In genomic region chr2:218607436-218608115, GRCh38 we compare ENCODE assay signal across 8 cellular contexts. TPM values are rescaled to one million over a fixed set of nuclear protein-coding genes. Genes with fewer than 3 reads are reported as not detected.
A peak's percentile ranks its signal among the peaks of the same experiment; 100 is the strongest.
DNase-seq lines count a peak whose midpoint lies in the region; ATAC-seq and TF ChIP-seq lines count a peak whose summit lies in the region.

TSS of gene PLCD4 (plus strand) at chr2:218607899. CDS start at chr2:218615740, 7,841 bp downstream.

- CTCF ChIA-PET in OCI-LY7 (lab: Charles Lee; ENCODE audit: unreplicated experiment), result interaction anchor here (1.1 kb wide), 1 partner anchor 9 kb away, joined by 3 read pairs; no protein-coding TSS in a partner anchor

- H4K20me1 ChIP-seq in OCI-LY7 (ENCODE audit: insufficient read depth, low read length), result no peaks in the 10 kb centered on the region

- peaks cover 0 to 8% of the 10 kb centered on the region in 2 donors for H3K36me3 ChIP-seq in psoas muscle (ENCODE audit: insufficient read depth in 1 of 2, low read depth in 1 of 2)
- H3K36me3 ChIP-seq in OCI-LY7 (ENCODE audit: insufficient read depth, low read length), result no peaks in the 10 kb centered on the region

- H3K9me3 ChIP-seq in psoas muscle (no peaks in the 10 kb centered on the region), OCI-LY7 (ENCODE audit: low read length) (no peaks in the 10 kb centered on the region)

- no peak within 1 kb of the TSS for H2AFZ ChIP-seq in OCI-LY7 (ENCODE audit: low read length)

- H3K27ac ChIP-seq in psoas muscle, result peak within 1 kb of the TSS; percentile 75
- no peak within 1 kb of the TSS for H3K27ac ChIP-seq in OCI-LY7 (ENCODE audit: low read depth, low read length, poor library complexity, severe bottlenecking)

- in situ Hi-C loops in SK-MEL-5 (cut with HindIII; ENCODE audit: low pct_unique_long_range_greater_than_20kb, low sequenced_read_pairs), result no loop called here

- intact Hi-C loops in psoas muscle (cut with DNase I) (loop anchor here (5.0 kb wide), 2 partner anchors 35 to 50 kb away; partner anchors contain the start of genes BCS1L (in 1 of the 2) and ZNF142 (in 1 of the 2)), OCI-LY7 (cut with micrococcal nuclease; ENCODE audit: unreplicated experiment) (no loop called here)

- POLR2A ChIA-PET in OCI-LY7 (lab: Charles Lee), result interaction anchor here (0.6 to 1.7 kb wide), 4 partner anchors 9 to 90 kb away, joined by 4 to 5 read pairs (median 5); no protein-coding TSS in a partner anchor

- 2 to 4% (median 4%) methylated on average over 8 of the region's 8 CpGs for WGBS in psoas muscle, 3 donors

- H3K27me3 ChIP-seq in psoas muscle (ENCODE audit: insufficient read depth in 3 of 3, low read length in 2 of 3), result no peaks in the 10 kb centered on the region

- H3K9me2 ChIP-seq in OCI-LY7 (ENCODE audit: insufficient read depth, low read length), result no peaks in the 10 kb centered on the region

- peak; percentile 91 for DNase-seq in EH (ENCODE audit: low read depth)
- DNase-seq in SK-MEL-5 (ENCODE audit: low read depth, low spot score), result peak; percentile 49
- peak; percentile 90 to 94 for DNase-seq in foreskin fibroblast
- peak; percentile 38 to 75 for DNase-seq in psoas muscle
- DNase-seq in activated CD4-positive, CD25-positive, alpha-beta regulatory T cell (lab: John Stamatoyannopoulos, UW), result no peak
- no peak for DNase-seq in OCI-LY7 (ENCODE audit: low spot score)
- no peak for DNase-seq in activated CD4-positive, CD25-positive, alpha-beta regulatory T cell treated with anti-CD3 and anti-CD28 coated beads, Interleukin-2, amount 50 U/mL, for 72 hours

- no peak within 1 kb of the TSS for H3K4me2 ChIP-seq in OCI-LY7 (ENCODE audit: low read length)

- no TSS peak for BruUV-seq in OCI-LY7 (replicated peaks; lab: Mats Ljungman, UMichigan)

- H3K4me1 ChIP-seq in psoas muscle (peaks cover 51% of the 10 kb centered on the region), OCI-LY7 (ENCODE audit: insufficient read depth, low read length, poor library complexity, severe bottlenecking) (no peaks in the 10 kb centered on the region)

- ATAC-seq in psoas muscle, result peak; percentile 81 to 89 (median 86)
- ATAC-seq in HG02623 (IDR thresholded peaks at IDR 0.05; ENCODE audit: unreplicated experiment), result no peak

- no peaks in the 10 kb centered on the region for H3K79me2 ChIP-seq in OCI-LY7 (ENCODE audit: insufficient read depth, low read depth, low read length)

- H3K4me3 ChIP-seq in foreskin fibroblast (ENCODE audit: low read depth in 1 of 2, low read length in 2 of 2), result peak within 1 kb of the TSS; percentile 22 to 46
- peak within 1 kb of the TSS; percentile 70 for H3K4me3 ChIP-seq in psoas muscle
- no peak within 1 kb of the TSS for H3K4me3 ChIP-seq in OCI-LY7 (ENCODE audit: low read depth, low read length, poor library complexity, severe bottlenecking)

- TF ChIP-seq CTCF in foreskin fibroblast (IDR thresholded peaks at IDR 0.05; ENCODE audit: low read depth, low read length) (no peak), psoas muscle (IDR thresholded peaks at IDR 0.05) (no peak), OCI-LY7 (conservative IDR thresholded peaks at IDR 0.05; ENCODE audit: low read length) (no peak)

RNA-seq across cellular contexts. Expression of gene PLCD4, which starts in this region (rescaled TPM):
- 0.32 and 0.53 TPM in 2 replicates for total RNA-seq in SK-MEL-5 (2014; rRNA removed; shearing (Covaris generic))
- 0.34 and 1.2 TPM in 2 replicates for polyA plus RNA-seq in SK-MEL-5 (2015; cell fraction: cytosol; rRNA removed)
- 5.3 and 16.3 TPM in 2 replicates for polyA plus RNA-seq in SK-MEL-5 (2015; cell fraction: nucleus; rRNA removed)
- total RNA-seq in psoas muscle (10 to 100 TPM; 20.3 to 85.2 (median 43.0) TPM), OCI-LY7 (2022) (0.48 TPM in 1 of 2 replicates, not detected in the other)
- 10 to 100 TPM in 2 of 3 donors, 1 to 10 TPM in 1; 1.4 to 39.7 (median 15.9) TPM for polyA plus RNA-seq in psoas muscle
- total RNA-seq in OCI-LY7 (2014; rRNA removed; shearing (Covaris generic)), result 0.25 and 1.2 TPM in 2 replicates

Comparison
In these comparisons a context has a peak if more than half of its experiments do, and no peak if none do; other contexts are left out.
1. RNA of gene PLCD4 (total RNA-seq): 20.3 to 85.2 TPM in psoas muscle; 0.25 to 1.2 TPM in OCI-LY7 and 0.32 to 0.53 TPM in SK-MEL-5; every median in the first group is over 4 times any median in the second.
2. DNase-seq: peak in EH (single experiment), SK-MEL-5 (single experiment), foreskin fibroblast (2 of 2) and psoas muscle (2 of 2); none in activated CD4-positive, CD25-positive, alpha-beta regulatory T cell (0 of 4), OCI-LY7 (single experiment) and activated CD4-positive, CD25-positive, alpha-beta regulatory T cell treated with anti-CD3 and anti-CD28 coated beads, Interleukin-2, amount 50 U/mL, for 72 hours (single experiment).